In the genomic region with DNA sequence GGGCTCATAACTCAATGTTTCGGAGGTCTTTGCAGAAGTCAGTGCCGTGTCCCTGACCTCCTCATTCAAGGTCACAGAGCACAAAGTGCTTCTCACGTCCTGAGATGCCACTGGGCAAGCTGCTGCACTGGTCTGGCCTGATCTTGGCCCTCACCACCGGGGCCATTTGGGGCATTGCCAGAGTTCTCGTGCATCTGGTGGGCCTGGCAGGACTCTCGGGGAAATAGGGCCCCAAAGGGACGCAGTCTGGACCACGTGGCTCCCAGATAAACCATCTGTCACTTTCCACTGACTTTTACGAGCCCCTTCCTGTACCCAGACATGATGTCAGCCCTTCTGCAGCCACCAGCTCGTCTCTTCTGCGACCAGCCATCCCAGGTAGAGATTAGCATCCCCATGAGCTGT, we compare ENCODE assay signal across 23 cellular contexts. TPM values are rescaled to one million over a fixed set of nuclear protein-coding genes. Genes with fewer than 3 reads are reported as not detected.
DNase-seq lines count a peak whose midpoint lies in the region; ATAC-seq and TF ChIP-seq lines count a peak whose summit lies in the region.
"Had no signal": no experiment of that assay in that cellular context is flagged by ENCODE, and none has a peak within 500 bp of the region (broad histone marks: within the 10 kb centered on the region; RNA-seq: fewer than 3 reads in every experiment).

No MANE protein-coding gene starts in this region.

- TF ChIP-seq POLR2A in NB4 (IDR thresholded peaks at IDR 0.05; ENCODE audit: extremely low read depth, insufficient read length): no peak
- TF ChIP-seq POLR2A in stomach (IDR thresholded peaks at IDR 0.05): no peak

- H3K27ac Mint-ChIP-seq in naive thymus-derived CD4-positive, alpha-beta T cell: peak overlapping the region in 1 of 9 donors; percentile 22
- H3K27ac Mint-ChIP-seq: activated naive CD8-positive, alpha-beta T cell had no signal

- no peaks in the 10 kb centered on the region for H3K27me3 ChIP-seq in dorsolateral prefrontal cortex
- peaks cover 0 to 13% (median 0%) of the 10 kb centered on the region in 3 donors for H3K27me3 ChIP-seq in stomach
- H3K27me3 ChIP-seq in naive thymus-derived CD4-positive, alpha-beta T cell (ENCODE audit: control insufficient read depth in 2 of 2, insufficient read depth in 2 of 2, low read length in 2 of 2): no peaks in the 10 kb centered on the region
- H3K27me3 ChIP-seq: uterus had no signal

- intact Hi-C loops in dorsolateral prefrontal cortex (cut with DNase I) (no loop called here), stomach (cut with DNase I; ENCODE audit: low total_unique reads) (loop anchor here (10.0 kb wide), 1 partner anchor 178 kb away; no protein-coding TSS in a partner anchor)
- intact Hi-C loops in naive thymus-derived CD4-positive, alpha-beta T cell (cut with micrococcal nuclease): no loop called here

- peaks cover 0 to 17% (median 0%) of the 10 kb centered on the region in 7 donors for H3K4me1 Mint-ChIP-seq in naive thymus-derived CD4-positive, alpha-beta T cell

- no peak for ATAC-seq in naive thymus-derived CD4-positive, alpha-beta T cell
- no peak for ATAC-seq in GM18909 (IDR thresholded peaks at IDR 0.05; ENCODE audit: poor library complexity, unreplicated experiment)
- ATAC-seq: esophagus mucosa had no signal

- H3K36me3 Mint-ChIP-seq in naive thymus-derived CD4-positive, alpha-beta T cell: peaks cover 17 to 52% (median 36%) of the 10 kb centered on the region in 5 donors

- no peak overlapping the region for H3K4me3 Mint-ChIP-seq in naive thymus-derived CD4-positive, alpha-beta T cell
- H3K4me3 Mint-ChIP-seq: activated naive CD8-positive, alpha-beta T cell had no signal

- H3K27me3 Mint-ChIP-seq in naive thymus-derived CD4-positive, alpha-beta T cell: no peaks in the 10 kb centered on the region
- H3K27me3 Mint-ChIP-seq: activated naive CD8-positive, alpha-beta T cell had no signal

- H3K4me3 ChIP-seq in NB4 (ENCODE audit: low read depth, low read length) (no peak overlapping the region), dorsolateral prefrontal cortex (no peak overlapping the region), stomach (no peak overlapping the region)
- H3K4me3 ChIP-seq in naive thymus-derived CD4-positive, alpha-beta T cell (ENCODE audit: low read length): no peak overlapping the region
- H3K4me3 ChIP-seq: uterus had no signal

- H3K27ac ChIP-seq in dorsolateral prefrontal cortex (peak overlapping the region in 40 of 59 donors; percentile 8 to 88 (median 56)), stomach (no peak overlapping the region)
- H3K27ac ChIP-seq in naive thymus-derived CD4-positive, alpha-beta T cell (ENCODE audit: low read depth, low read length): no peak overlapping the region
- H3K27ac ChIP-seq: C4-2B, RWPE1, uterus had no signal

- WGBS in stomach, 5 donors: 18 to 30% (median 23%) methylated on average over 9 to 11 of the region's 11 CpGs

- CTCF ChIA-PET in naive thymus-derived CD4-positive, alpha-beta T cell (lab: Charles Lee): interaction anchor here (1.0 to 1.1 kb wide), 2 partner anchors 179 to 180 kb away, joined by 3 read pairs; no protein-coding TSS in a partner anchor

- peak; percentile 60 for DNase-seq in activated effector memory CD4-positive, alpha-beta T cell treated with anti-CD3 and anti-CD28 coated beads, Interleukin-2, amount 50 U/mL, for 16 hours
- DNase-seq in activated effector memory CD4-positive, alpha-beta T cell treated with Interleukin-2 at 50 U/mL for 16 hours: no peak
- DNase-seq in NB4 (ENCODE audit: low read depth) (peak; percentile 38), dorsolateral prefrontal cortex (peak in 5 of 10 donors; percentile 7 to 30 (median 18)), stomach (peak; percentile 25), SKM-1 (lab: John Stamatoyannopoulos, UW; ENCODE audit: unreplicated experiment) (no peak)
- DNase-seq in naive thymus-derived CD4-positive, alpha-beta T cell: no peak
- DNase-seq: activated CD4-positive, alpha-beta T cell treated with anti-CD3 and anti-CD28 coated beads for 1 hour; effector memory CD4-positive, alpha-beta T cell; foreskin melanocyte; GDM1; hippocampal formation; NCI-H1092 treated with DMSO at 0.1 percent for 48 hours; NCI-H2081; NCI-H510A; SW 1271; uterus had no signal

- no peak for TF ChIP-seq CTCF in NB4 (IDR thresholded peaks at IDR 0.05; ENCODE audit: low read depth, low read length)
- no peak for TF ChIP-seq CTCF in dorsolateral prefrontal cortex (IDR thresholded peaks at IDR 0.05 in 54 of 56, conservative IDR thresholded peaks at IDR 0.05 in 2 of 56; ENCODE audit: low read depth in 1 of 56, partially characterized antibody in 56 of 56)
- TF ChIP-seq CTCF in stomach (IDR thresholded peaks at IDR 0.05): no peak

- H3K4me1 ChIP-seq in stomach: peaks cover under 1 to 31% (median 17%) of the 10 kb centered on the region in 4 donors
- H3K4me1 ChIP-seq in naive thymus-derived CD4-positive, alpha-beta T cell (ENCODE audit: control insufficient read depth in 2 of 2, insufficient read depth in 2 of 2, low read length in 2 of 2): no peaks in the 10 kb centered on the region
- H3K4me1 ChIP-seq: uterus had no signal

- POLR2A ChIA-PET in naive thymus-derived CD4-positive, alpha-beta T cell (lab: Charles Lee): no interaction called here

- peaks cover 0 to 17% (median 3%) of the 10 kb centered on the region in 4 donors for H3K36me3 ChIP-seq in stomach
- H3K36me3 ChIP-seq in naive thymus-derived CD4-positive, alpha-beta T cell (ENCODE audit: control insufficient read depth in 2 of 3, insufficient read depth in 3 of 3, low read length in 3 of 3): peaks cover 0 to 25% (median 0%) of the 10 kb centered on the region in 3 experiments
- H3K36me3 ChIP-seq: uterus had no signal

- peaks cover 5 to 34% (median 15%) of the 10 kb centered on the region in 11 donors for H3K9me3 Mint-ChIP-seq in naive thymus-derived CD4-positive, alpha-beta T cell

- peaks cover 0 to 24% (median 18%) of the 10 kb centered on the region in 4 donors for H3K9me3 ChIP-seq in stomach
- H3K9me3 ChIP-seq in naive thymus-derived CD4-positive, alpha-beta T cell (ENCODE audit: control insufficient read depth in 2 of 3, low read length in 3 of 3): peaks cover 0 to 5% (median 0%) of the 10 kb centered on the region in 3 experiments
- H3K9me3 ChIP-seq: uterus had no signal

- TF ChIP-seq EP300 in stomach (IDR thresholded peaks at IDR 0.05): no peak

RNA-seq across cellular contexts. Expression of a gene that starts 54.8 kb away (rescaled TPM):
- total RNA-seq in dorsolateral prefrontal cortex (10 to 100 TPM in 119 of 120 experiments, 1 to 10 TPM in 1; 8.7 to 45.7 (median 25.9) TPM), stomach (10 to 100 TPM in 2 of 5 donors, 1 to 10 TPM in 1, under 1 TPM in 2; 0.58 to 44.6 (median 5.0) TPM)
- 10 to 100 TPM in 1 of 3 donors, 1 to 10 TPM in 2; 4.0 to 11.3 (median 4.3) TPM for polyA plus RNA-seq in stomach
- 10 to 100 TPM in 3 of 5 experiments, 1 to 10 TPM in 2; 5.6 to 26.3 (median 12.9) TPM for total RNA-seq in naive thymus-derived CD4-positive, alpha-beta T cell
- polyA plus RNA-seq in naive thymus-derived CD4-positive, alpha-beta T cell: 1 to 10 TPM; 5.0 to 8.0 TPM
- total RNA-seq: LHCN-M2 had no signal

Comparison
In these comparisons a context has a peak if more than half of its experiments do, and no peak if none do; other contexts are left out.
1. DNase-seq: peak in activated effector memory CD4-positive, alpha-beta T cell treated with anti-CD3 and anti-CD28 coated beads, Interleukin-2, amount 50 U/mL, for 16 hours (single experiment), NB4 (single experiment) and stomach (single experiment); none in activated effector memory CD4-positive, alpha-beta T cell treated with Interleukin-2 at 50 U/mL for 16 hours (single experiment), SKM-1 (single experiment) and naive thymus-derived CD4-positive, alpha-beta T cell (0 of 9).
2. H3K27ac ChIP-seq: peak in dorsolateral prefrontal cortex (40 of 59); none in stomach (0 of 5) and naive thymus-derived CD4-positive, alpha-beta T cell (single experiment).